In genomic region chr6:13615802-13616140, GRCh38 we compare ENCODE assay signal across 8 cellular contexts. TPM values are rescaled to one million over a fixed set of nuclear protein-coding genes. Genes with fewer than 3 reads are reported as not detected.
DNase-seq lines count a peak whose midpoint lies in the region; ATAC-seq lines count a peak whose summit lies in the region.

No MANE protein-coding gene starts in this region.

- H3K27ac Mint-ChIP-seq in CD8-positive, alpha-beta memory T cell: peak overlapping the region; percentile 87 to 99 (median 96)
- peak overlapping the region; percentile 89 for H3K27ac Mint-ChIP-seq in activated naive CD8-positive, alpha-beta T cell treated with anti-CD3 and anti-CD28 coated beads for 36 hours

- CTCF ChIA-PET in CD8-positive, alpha-beta memory T cell (lab: Charles Lee): interaction anchor here (0.7 to 6.7 kb wide), 35 partner anchors 9 to 287 kb away, joined by 3 to 94 read pairs (median 4); partner anchors contain the start of genes RANBP9, SIRT5 and TBC1D7

- peaks cover 0 to 4% of the 10 kb centered on the region in 2 donors for H3K27me3 Mint-ChIP-seq in CD8-positive, alpha-beta memory T cell
- H3K27me3 Mint-ChIP-seq in activated naive CD8-positive, alpha-beta T cell treated with anti-CD3 and anti-CD28 coated beads for 36 hours: peaks cover 4% of the 10 kb centered on the region

- peaks cover 24% of the 10 kb centered on the region for H3K4me1 ChIP-seq in CD8-positive, alpha-beta memory T cell (ENCODE audit: insufficient read depth, low read length)

- H3K9me3 Mint-ChIP-seq in CD8-positive, alpha-beta memory T cell: no peaks in the 10 kb centered on the region
- H3K9me3 Mint-ChIP-seq in activated naive CD8-positive, alpha-beta T cell treated with anti-CD3 and anti-CD28 coated beads for 36 hours: no peaks in the 10 kb centered on the region

- H3K36me3 ChIP-seq in CD8-positive, alpha-beta memory T cell (ENCODE audit: insufficient read depth, low read length): peaks cover 36% of the 10 kb centered on the region

- POLR2A ChIA-PET in CD8-positive, alpha-beta memory T cell (lab: Charles Lee): interaction anchor here (0.7 to 3.7 kb wide), 16 partner anchors 9 to 288 kb away, joined by 3 to 46 read pairs (median 5); partner anchors contain the start of genes RANBP9, SIRT5 and TBC1D7

- no peaks in the 10 kb centered on the region for H3K27me3 ChIP-seq in CD8-positive, alpha-beta memory T cell (ENCODE audit: insufficient read depth, low read length, poor library complexity, severe bottlenecking)

- H3K36me3 Mint-ChIP-seq in CD8-positive, alpha-beta memory T cell: peaks cover 6 to 54% (median 8%) of the 10 kb centered on the region in 3 donors
- H3K36me3 Mint-ChIP-seq in activated naive CD8-positive, alpha-beta T cell treated with anti-CD3 and anti-CD28 coated beads for 36 hours: peaks cover 35% of the 10 kb centered on the region

- intact Hi-C loops in left cardiac atrium (cut with DNase I): loop anchor here in 1 of 2 donors (10.0 kb wide), 1 partner anchor 89 kb away; no protein-coding TSS in a partner anchor

- H3K4me3 Mint-ChIP-seq in CD8-positive, alpha-beta memory T cell: peak overlapping the region; percentile 89 to 99 (median 97)
- H3K4me3 Mint-ChIP-seq in activated naive CD8-positive, alpha-beta T cell treated with anti-CD3 and anti-CD28 coated beads for 36 hours: peak overlapping the region; percentile 99

- DNase-seq in CD8-positive, alpha-beta memory T cell: peak in 4 of 5 donors; percentile 39 to 59 (median 43)
- DNase-seq in RPMI7951 (ENCODE audit: low read depth) (peak; percentile 36), left cardiac atrium (peak; percentile 64), renal cortical epithelial cell (ENCODE audit: low read depth) (peak; percentile 13), retina (no peak)
- DNase-seq in activated naive CD8-positive, alpha-beta T cell treated with anti-CD3 and anti-CD28 coated beads for 36 hours: peak; percentile 55

- ATAC-seq in HG02938 (IDR thresholded peaks at IDR 0.05; ENCODE audit: unreplicated experiment) (peak; percentile 16), left cardiac atrium (peak; percentile 43 to 63), GM18858 (IDR thresholded peaks at IDR 0.05; ENCODE audit: unreplicated experiment) (no peak)

- H3K4me1 Mint-ChIP-seq in CD8-positive, alpha-beta memory T cell: peaks cover 33 to 51% (median 43%) of the 10 kb centered on the region in 3 donors
- H3K4me1 Mint-ChIP-seq in activated naive CD8-positive, alpha-beta T cell treated with anti-CD3 and anti-CD28 coated beads for 36 hours: peaks cover 44% of the 10 kb centered on the region

- H3K9me3 ChIP-seq in CD8-positive, alpha-beta memory T cell (ENCODE audit: low read length): no peaks in the 10 kb centered on the region

- peak overlapping the region; percentile 95 for H3K27ac ChIP-seq in CD8-positive, alpha-beta memory T cell (ENCODE audit: low read depth, low read length)

- peak overlapping the region; percentile 92 for H3K4me3 ChIP-seq in CD8-positive, alpha-beta memory T cell (ENCODE audit: low read length)

RNA-seq across cellular contexts. Expression of gene NOL7, which starts 0.6 kb away (rescaled TPM):
- total RNA-seq in CD8-positive, alpha-beta memory T cell: 100 to 1,000 TPM; 120 to 122 TPM
- polyA plus RNA-seq in CD8-positive, alpha-beta memory T cell: 137 TPM
- total RNA-seq in RPMI7951 (2014; rRNA removed; shearing (Covaris generic)): 89.5 and 108 TPM in 2 replicates
- 100 to 1,000 TPM; 121 to 123 TPM for total RNA-seq in activated naive CD8-positive, alpha-beta T cell treated with anti-CD3 and anti-CD28 coated beads for 36 hours
- 10 to 100 TPM; 41.4 to 50.5 TPM for total RNA-seq in left cardiac atrium
- total RNA-seq in renal cortical epithelial cell: 76.8 and 81.1 TPM in 2 replicates

RNA-seq across cellular contexts. Expression of gene SIRT5, which starts 41.4 kb away (rescaled TPM):
- 10 to 100 TPM in 1 of 2 experiments, 1 to 10 TPM in 1; 8.2 to 10.7 TPM for total RNA-seq in CD8-positive, alpha-beta memory T cell
- polyA plus RNA-seq in CD8-positive, alpha-beta memory T cell: 9.7 TPM
- total RNA-seq in RPMI7951 (2014; rRNA removed; shearing (Covaris generic)): 5.9 and 10.0 TPM in 2 replicates
- 1 to 10 TPM; 8.9 to 9.9 TPM for total RNA-seq in activated naive CD8-positive, alpha-beta T cell treated with anti-CD3 and anti-CD28 coated beads for 36 hours
- 10 to 100 TPM; 24.3 to 37.6 TPM for total RNA-seq in left cardiac atrium
- 11.8 and 12.8 TPM in 2 replicates for total RNA-seq in renal cortical epithelial cell
